In genomic region chr3:7800006-7800780, GRCh38 we compare ENCODE assay signal across 15 cellular contexts.
DNase-seq lines count a peak whose midpoint lies in the region; TF ChIP-seq lines count a peak whose summit lies in the region.
"Had no signal": no experiment of that assay in that cellular context is flagged by ENCODE, and none has a peak within 500 bp of the region (broad histone marks: within the 10 kb centered on the region; RNA-seq: fewer than 3 reads in every experiment).

No MANE protein-coding gene starts in this region.

- H3K27me3 Mint-ChIP-seq in CD4-positive, alpha-beta memory T cell = no peaks in the 10 kb centered on the region
- H3K27me3 Mint-ChIP-seq in activated naive CD8-positive, alpha-beta T cell treated with anti-CD3 and anti-CD28 coated beads for 36 hours = no peaks in the 10 kb centered on the region
- peaks cover 26% of the 10 kb centered on the region for H3K27me3 Mint-ChIP-seq in Caco-2 (ENCODE audit: insufficient read depth, unreplicated experiment)
- H3K27me3 Mint-ChIP-seq: activated CD4-positive, alpha-beta T cell treated with anti-CD3 and anti-CD28 coated beads for 36 hours; stimulated activated naive CD8-positive, alpha-beta T cell treated with anti-CD3 and anti-CD28 coated beads, Interleukin-15, Interleukin-2, amounts not matched to agents 100 ng/mL and 50 ng/mL, for 24 hours had no signal

- H3K9ac ChIP-seq in mesendoderm (ENCODE audit: low read length) = no peak overlapping the region

- POLR2A ChIA-PET in CD4-positive, alpha-beta memory T cell (lab: Charles Lee; ENCODE audit: partially characterized antibody) = no interaction called here
- POLR2A ChIA-PET in Caco-2 (lab: Charles Lee) = no interaction called here

- H3K27ac ChIP-seq in CD4-positive, alpha-beta memory T cell (ENCODE audit: low read depth, low read length) = no peak overlapping the region
- H3K27ac ChIP-seq in dorsolateral prefrontal cortex (peak overlapping the region in 10 of 59 donors; percentile 3 to 68 (median 22)), mesendoderm (ENCODE audit: low read depth, low read length) (no peak overlapping the region)
- H3K27ac ChIP-seq: SJSA1 had no signal

- H3K4me1 ChIP-seq in CD4-positive, alpha-beta memory T cell (ENCODE audit: insufficient read depth, low read length) = no peaks in the 10 kb centered on the region
- H3K4me1 ChIP-seq in mesendoderm (ENCODE audit: control insufficient read depth, low read depth, low read length) (no peaks in the 10 kb centered on the region), Caco-2 (no peaks in the 10 kb centered on the region)

- TF ChIP-seq CTCF in NB4 (IDR thresholded peaks at IDR 0.05; ENCODE audit: low read depth, low read length) = no peak
- TF ChIP-seq CTCF in dorsolateral prefrontal cortex (IDR thresholded peaks at IDR 0.05 in 54 of 56, conservative IDR thresholded peaks at IDR 0.05 in 2 of 56; ENCODE audit: low read depth in 1 of 56, partially characterized antibody in 56 of 56) = peak in 55 of 56 donors; percentile 27 to 65 (median 50)
- peak in 1 of 2 experiments; percentile 39 for TF ChIP-seq CTCF in Caco-2 (IDR thresholded peaks at IDR 0.05; ENCODE audit: insufficient read depth in 1 of 2, low read depth in 1 of 2, low read length in 1 of 2, severe bottlenecking in 1 of 2, unreplicated experiment in 1 of 2)
- no peak for TF ChIP-seq CTCF in GM13977 (IDR thresholded peaks at IDR 0.05; ENCODE audit: extremely low read depth, insufficient read depth, missing control alignments)

- no peaks in the 10 kb centered on the region for H3K36me3 ChIP-seq in CD4-positive, alpha-beta memory T cell (ENCODE audit: insufficient read depth, low read length)
- H3K36me3 ChIP-seq in mesendoderm (ENCODE audit: control insufficient read depth, insufficient read depth, low read length) (no peaks in the 10 kb centered on the region), Caco-2 (ENCODE audit: control insufficient read depth, insufficient read depth, low read length) (no peaks in the 10 kb centered on the region)
- H3K36me3 ChIP-seq: SJSA1 had no signal

- in situ Hi-C loops in GM13977 (cut with MboI; ENCODE audit: low pct_unique_long_range_greater_than_20kb, low sequenced_read_pairs, unreplicated experiment) = no loop called here

- H3K79me2 ChIP-seq in mesendoderm (ENCODE audit: control insufficient read depth, insufficient read depth, low read length) = no peaks in the 10 kb centered on the region

- no peak overlapping the region for H3K23ac ChIP-seq in mesendoderm (ENCODE audit: low read length)

- H3K18ac ChIP-seq in mesendoderm (ENCODE audit: low read length) = peak overlapping the region; percentile 73

- no peak overlapping the region for H3K56ac ChIP-seq in mesendoderm (ENCODE audit: low read length)

- no peak overlapping the region for H2BK120ac ChIP-seq in mesendoderm (ENCODE audit: low read depth, low read length)

- no peak overlapping the region for H3K27ac Mint-ChIP-seq in CD4-positive, alpha-beta memory T cell
- H3K27ac Mint-ChIP-seq in activated naive CD8-positive, alpha-beta T cell treated with anti-CD3 and anti-CD28 coated beads for 36 hours = no peak overlapping the region
- no peak overlapping the region for H3K27ac Mint-ChIP-seq in Caco-2 (ENCODE audit: unreplicated experiment)
- H3K27ac Mint-ChIP-seq: activated CD4-positive, alpha-beta T cell treated with anti-CD3 and anti-CD28 coated beads for 36 hours; activated T-helper 2 cell treated with anti-CD3 and anti-CD28 coated beads, Interferon-gamma antibody, Interleukin-2, Interleukin-4, amounts not matched to agents 10 μg/mL and 5 μg/mL and 100 μg/mL, durations not matched to agents 14 hours and 24 hours and 36 hours; nephron progenitor cell; stimulated activated naive CD8-positive, alpha-beta T cell treated with anti-CD3 and anti-CD28 coated beads, Interleukin-15, Interleukin-2, amounts not matched to agents 100 ng/mL and 50 ng/mL, for 24 hours had no signal

- H3K4me3 ChIP-seq in CD4-positive, alpha-beta memory T cell (ENCODE audit: low read length in 2 of 2) = no peak overlapping the region
- H3K4me3 ChIP-seq in NB4 (ENCODE audit: low read depth, low read length) (no peak overlapping the region), dorsolateral prefrontal cortex (peak overlapping the region in 7 of 59 donors; percentile 7 to 33 (median 21)), mesendoderm (ENCODE audit: low read length) (no peak overlapping the region), Caco-2 (ENCODE audit: low read depth, low read length) (no peak overlapping the region)
- H3K4me3 ChIP-seq: SJSA1 had no signal

- peaks cover 0 to 2% (median 0%) of the 10 kb centered on the region in 4 donors for H3K4me1 Mint-ChIP-seq in CD4-positive, alpha-beta memory T cell
- no peaks in the 10 kb centered on the region for H3K4me1 Mint-ChIP-seq in activated naive CD8-positive, alpha-beta T cell treated with anti-CD3 and anti-CD28 coated beads for 36 hours
- no peaks in the 10 kb centered on the region for H3K4me1 Mint-ChIP-seq in Caco-2 (ENCODE audit: low read depth, unreplicated experiment)
- H3K4me1 Mint-ChIP-seq: activated CD4-positive, alpha-beta T cell treated with anti-CD3 and anti-CD28 coated beads for 36 hours had no signal

- peak overlapping the region; percentile 29 for H2BK15ac ChIP-seq in mesendoderm (replicated peaks; ENCODE audit: low read depth)

- no peaks in the 10 kb centered on the region for H3K79me1 ChIP-seq in mesendoderm (ENCODE audit: low read length)

- no CpG with 5 or more reads among the region's 4 CpGs for WGBS in mesendoderm (ENCODE audit: extremely low coverage, insufficient coverage, low lambda C conversion rate)

- H3K4ac ChIP-seq in mesendoderm (ENCODE audit: low read depth, low read length) = no peak overlapping the region

- intact Hi-C loops in CD4-positive, alpha-beta memory T cell (cut with micrococcal nuclease) = loop anchor here (2.0 to 10.0 kb wide), 3 partner anchors 167 to 617 kb away; no protein-coding TSS in a partner anchor
- intact Hi-C loops in dorsolateral prefrontal cortex (cut with DNase I) (loop anchor here in 1 of 2 donors (2.0 to 10.0 kb wide), 2 partner anchors 95 to 311 kb away; no protein-coding TSS in a partner anchor), Caco-2 (cut with micrococcal nuclease; ENCODE audit: unreplicated experiment) (loop anchor here (1.0 kb wide), 2 partner anchors 271 to 311 kb away; no protein-coding TSS in a partner anchor)

- H3K4me2 ChIP-seq in mesendoderm (ENCODE audit: low read length) = no peak overlapping the region

- H3K9me3 Mint-ChIP-seq in CD4-positive, alpha-beta memory T cell = no peaks in the 10 kb centered on the region
- H3K9me3 Mint-ChIP-seq in activated naive CD8-positive, alpha-beta T cell treated with anti-CD3 and anti-CD28 coated beads for 36 hours = no peaks in the 10 kb centered on the region
- no peaks in the 10 kb centered on the region for H3K9me3 Mint-ChIP-seq in Caco-2 (ENCODE audit: unreplicated experiment)
- H3K9me3 Mint-ChIP-seq: activated T-helper 2 cell treated with anti-CD3 and anti-CD28 coated beads, Interferon-gamma antibody, Interleukin-2, Interleukin-4, amounts not matched to agents 10 μg/mL and 5 μg/mL and 100 μg/mL, durations not matched to agents 14 hours and 24 hours and 36 hours; nephron progenitor cell; stimulated activated naive CD8-positive, alpha-beta T cell treated with anti-CD3 and anti-CD28 coated beads, Interleukin-15, Interleukin-2, amounts not matched to agents 100 ng/mL and 50 ng/mL, for 24 hours had no signal

- no peak overlapping the region for H3K4me3 Mint-ChIP-seq in CD4-positive, alpha-beta memory T cell
- H3K4me3 Mint-ChIP-seq in activated naive CD8-positive, alpha-beta T cell treated with anti-CD3 and anti-CD28 coated beads for 36 hours = no peak overlapping the region
- no peak overlapping the region for H3K4me3 Mint-ChIP-seq in Caco-2 (ENCODE audit: unreplicated experiment)
- H3K4me3 Mint-ChIP-seq: activated CD4-positive, alpha-beta T cell treated with anti-CD3 and anti-CD28 coated beads for 36 hours; nephron progenitor cell; stimulated activated naive CD8-positive, alpha-beta T cell treated with anti-CD3 and anti-CD28 coated beads, Interleukin-15, Interleukin-2, amounts not matched to agents 100 ng/mL and 50 ng/mL, for 24 hours had no signal

- no peak for TF ChIP-seq POLR2A in NB4 (IDR thresholded peaks at IDR 0.05; ENCODE audit: extremely low read depth, insufficient read length)

- H3K27me3 ChIP-seq in CD4-positive, alpha-beta memory T cell (ENCODE audit: insufficient read depth, low read length) = no peaks in the 10 kb centered on the region
- H3K27me3 ChIP-seq in dorsolateral prefrontal cortex = no peaks in the 10 kb centered on the region
- H3K27me3 ChIP-seq in mesendoderm (ENCODE audit: insufficient read depth, low read length, poor library complexity) = no peaks in the 10 kb centered on the region
- no peaks in the 10 kb centered on the region for H3K27me3 ChIP-seq in Caco-2 (replicated peaks; ENCODE audit: control insufficient read depth, insufficient read depth, low read length)
- H3K27me3 ChIP-seq: SJSA1 had no signal

- H4K5ac ChIP-seq in mesendoderm (ENCODE audit: low read length) = no peak overlapping the region

- no peak overlapping the region for H2AK5ac ChIP-seq in mesendoderm (ENCODE audit: low read length)

- H4K8ac ChIP-seq in mesendoderm (ENCODE audit: low read depth, low read length) = no peak overlapping the region

- H2BK5ac ChIP-seq in mesendoderm (ENCODE audit: low read length) = no peak overlapping the region

- H3K9me3 ChIP-seq in CD4-positive, alpha-beta memory T cell (ENCODE audit: control insufficient read depth in 1 of 2, low read length in 2 of 2) = no peaks in the 10 kb centered on the region
- H3K9me3 ChIP-seq in Caco-2 = no peaks in the 10 kb centered on the region
- H3K9me3 ChIP-seq: SJSA1 had no signal

- no peaks in the 10 kb centered on the region for H3K36me3 Mint-ChIP-seq in CD4-positive, alpha-beta memory T cell
- H3K36me3 Mint-ChIP-seq in activated naive CD8-positive, alpha-beta T cell treated with anti-CD3 and anti-CD28 coated beads for 36 hours = no peaks in the 10 kb centered on the region
- H3K36me3 Mint-ChIP-seq in Caco-2 (ENCODE audit: insufficient read depth, unreplicated experiment) = no peaks in the 10 kb centered on the region

- DNase-seq in CD4-positive, alpha-beta memory T cell = peak in 4 of 5 donors; percentile 16 to 34 (median 20)
- DNase-seq in NB4 (ENCODE audit: low read depth) (peak; percentile 1), dorsolateral prefrontal cortex (no peak), mesendoderm (no peak), Caco-2 (no peak), GM13977 (ENCODE audit: low spot score) (no peak), COR-L47 (lab: John Stamatoyannopoulos, UW) (no peak)
- DNase-seq in activated naive CD8-positive, alpha-beta T cell treated with anti-CD3 and anti-CD28 coated beads for 36 hours = no peak
- DNase-seq: activated CD4-positive, alpha-beta T cell treated with anti-CD3 and anti-CD28 coated beads for 36 hours; NCI-H345; nephron progenitor cell; stimulated activated CD4-positive, alpha-beta T cell treated with anti-CD3 and anti-CD28 coated beads, Interleukin-2, amount 100 ng/mL, for 24 hours had no signal

- no TSS peak for BruUV-seq in Caco-2 (replicated peaks; lab: Mats Ljungman, UMichigan)

- CTCF ChIA-PET in CD4-positive, alpha-beta memory T cell (lab: Charles Lee; ENCODE audit: partially characterized antibody) = interaction anchor here (1.0 to 2.4 kb wide), 9 partner anchors 23 to 617 kb away, joined by 3 to 14 read pairs (median 3); no protein-coding TSS in a partner anchor
- CTCF ChIA-PET in Caco-2 (lab: Charles Lee) = interaction anchor here (1.0 to 1.3 kb wide), 3 partner anchors 270 to 440 kb away, joined by 3 to 18 read pairs (median 5); no protein-coding TSS in a partner anchor

Comparison
In these comparisons a context has a peak if more than half of its experiments do, and no peak if none do; other contexts are left out.
1. DNase-seq: peak in CD4-positive, alpha-beta memory T cell (4 of 5) and NB4 (single experiment); none in dorsolateral prefrontal cortex (0 of 10), mesendoderm (single experiment), activated naive CD8-positive, alpha-beta T cell treated with anti-CD3 and anti-CD28 coated beads for 36 hours (single experiment), Caco-2 (0 of 2), GM13977 (single experiment) and COR-L47 (single experiment).
2. CTCF ChIP-seq: peak in dorsolateral prefrontal cortex (55 of 56); none in NB4 (single experiment) and GM13977 (single experiment).